In genomic region chr5:88854769-88855168, GRCh38 we compare ENCODE assay signal across 15 cellular contexts.
"Had no signal": no experiment of that assay in that cellular context is flagged by ENCODE, and none has a peak within 500 bp of the region (broad histone marks: within the 10 kb centered on the region; RNA-seq: fewer than 3 reads in every experiment).

No MANE protein-coding gene starts in this region.

- H3K27ac ChIP-seq: adrenal gland, colonic mucosa, hepatocyte, ovary, sigmoid colon, spleen, stomach, testis had no signal

- ATAC-seq: activated T-cell treated with anti-CD3 and anti-CD28 coated beads, Interleukin-2, amount 50 U/mL, for 4 hours; esophagus mucosa; left lobe of liver had no signal

- H3K27me3 ChIP-seq: adrenal gland, colonic mucosa, hepatocyte, ovary, sigmoid colon, spleen, stomach, testis had no signal

- H3K4me3 ChIP-seq: adrenal gland, colonic mucosa, hepatocyte, ovary, sigmoid colon, spleen, stomach, testis had no signal

- H3K36me3 ChIP-seq: adrenal gland, colonic mucosa, ovary had no signal

- H3K4me1 ChIP-seq: adrenal gland, colonic mucosa, sigmoid colon, stomach, testis had no signal

- H3K9me3 ChIP-seq: adrenal gland, colonic mucosa, ovary, testis had no signal

- DNase-seq: activated CD4-positive, alpha-beta memory T cell treated with anti-CD3 and anti-CD28 coated beads, Interleukin-2, amount 10 ng/mL, durations not matched to agents 7 days and 5 days; activated CD4-positive, alpha-beta T cell treated with anti-CD3 and anti-CD28 coated beads for 4 hours; activated effector memory CD4-positive, alpha-beta T cell treated with Interleukin-2 at 50 U/mL for 16 hours; activated T-cell treated with anti-CD3 and anti-CD28 coated beads, Interleukin-2, amount 50 U/mL, for 4 hours; adrenal gland; colonic mucosa; naive B cell; ovary; sigmoid colon; spleen; stomach; testis had no signal
